Comparison of ENCODE assay signal across 1 cellular context in genomic region chr2:15560404-15560987, GRCh38.
TF ChIP-seq lines count a peak whose summit lies in the region.

No MANE protein-coding gene starts in this region.

TF ChIP-seq in HEK293, 187 proteins besides CTCF, POLR2A, EP300 and RAD21 (continued from another document):
- no peak for TF ChIP-seq ZBTB6 (tag by site-specific recombination; IDR thresholded peaks at IDR 0.05)
- 0 out of 2 replicates have a peak, but pooled peaks have one; percentile 31 for TF ChIP-seq ZBTB48 (tag by site-specific recombination; IDR thresholded peaks at IDR 0.05)
